ENCODE assay signal across 8 cellular contexts in genomic region chr19:50607874-50608785, GRCh38. TPM values are rescaled to one million over a fixed set of nuclear protein-coding genes. Genes with fewer than 3 reads are reported as not detected.
DNase-seq lines count a peak whose midpoint lies in the region; ATAC-seq and TF ChIP-seq lines count a peak whose summit lies in the region.

No MANE protein-coding gene starts in this region.

- CTCF ChIA-PET in activated CD4-positive, alpha-beta T cell treated with anti-CD3 and anti-CD28 coated beads, Interleukin-2, amount 10 ng/mL, durations not matched to agents 7 days and 5 days (lab: Charles Lee) = no interaction called here

- no peaks in the 10 kb centered on the region for H3K4me1 ChIP-seq in MM.1S (ENCODE audit: low read length)
- H3K4me1 ChIP-seq in lung (ENCODE audit: control insufficient read depth in 2 of 2, insufficient read depth in 2 of 2, low read length in 2 of 2) = no peaks in the 10 kb centered on the region

- H3K27ac ChIP-seq in MM.1S (ENCODE audit: low read length) = no peak overlapping the region
- H3K27ac ChIP-seq in lung (ENCODE audit: low read depth in 1 of 2, low read length in 1 of 2) = no peak overlapping the region

- no peaks in the 10 kb centered on the region for H3K36me3 Mint-ChIP-seq in activated CD4-positive, alpha-beta T cell treated with anti-CD3 and anti-CD28 coated beads, Interleukin-2, amount 10 ng/mL, durations not matched to agents 7 days and 5 days (ENCODE audit: low read depth)

- H3K9me3 ChIP-seq in MM.1S (replicated peaks; ENCODE audit: insufficient read depth, low read length) = no peaks in the 10 kb centered on the region
- peaks cover 0 to 12% of the 10 kb centered on the region in 2 donors for H3K9me3 ChIP-seq in lung (ENCODE audit: control insufficient read depth in 2 of 2, insufficient read depth in 1 of 2, low read length in 1 of 2)

- no peak overlapping the region for H3K4me2 ChIP-seq in MM.1S (ENCODE audit: low read depth, low read length)

- H3K4me3 ChIP-seq in MM.1S (ENCODE audit: low read length) (no peak overlapping the region), lung (no peak overlapping the region)

- H3K27me3 ChIP-seq in MM.1S (replicated peaks; ENCODE audit: insufficient read depth, low read length) (peaks cover 7% of the 10 kb centered on the region; the same call in 1 of the 2 replicates), lung (ENCODE audit: control insufficient read depth, insufficient read depth) (no peaks in the 10 kb centered on the region)

- WGBS in lung, 2 donors = 15 to 16% methylated on average over 56 of the region's 56 CpGs

- H3K36me3 ChIP-seq in MM.1S (replicated peaks; ENCODE audit: insufficient read depth, low read length) (no peaks in the 10 kb centered on the region), lung (ENCODE audit: control insufficient read depth in 2 of 2, insufficient read depth in 2 of 2, low read length in 2 of 2) (no peaks in the 10 kb centered on the region)

- TF ChIP-seq CTCF in MM.1S (IDR thresholded peaks at IDR 0.05; ENCODE audit: low read length) (peak; percentile 32), lung (IDR thresholded peaks at IDR 0.05; ENCODE audit: control extremely low read depth, extremely low read depth) (peak; percentile 7)

- DNase-seq in EL (peak; percentile 57), MM.1S (peak; percentile 13), dermis microvascular lymphatic vessel endothelial cell (ENCODE audit: low read depth in 2 of 2) (peak; percentile 73 to 92), lung (ENCODE audit: low spot score) (peak; percentile 82), DMS79 treated with DMSO at 0.1 percent for 48 hours (lab: John Stamatoyannopoulos, UW) (no peak)
- peak; percentile 81 for DNase-seq in activated CD4-positive, alpha-beta T cell treated with anti-CD3 and anti-CD28 coated beads, Interleukin-2, amount 10 ng/mL, durations not matched to agents 7 days and 5 days
- peak; percentile 64 for DNase-seq in stimulated activated CD8-positive, alpha-beta memory T cell treated with anti-CD3 and anti-CD28 coated beads, Interleukin-12 subunit alpha, Interleukin-12 subunit beta, amount 100 ng/mL, for 24 hours (ENCODE audit: extremely low read depth)

- peak overlapping the region; percentile 13 for H3K27ac Mint-ChIP-seq in activated CD4-positive, alpha-beta T cell treated with anti-CD3 and anti-CD28 coated beads, Interleukin-2, amount 10 ng/mL, durations not matched to agents 7 days and 5 days

- H3K79me2 ChIP-seq in MM.1S (ENCODE audit: low read length) = no peaks in the 10 kb centered on the region

- peaks cover 16% of the 10 kb centered on the region for H3K4me1 Mint-ChIP-seq in activated CD4-positive, alpha-beta T cell treated with anti-CD3 and anti-CD28 coated beads, Interleukin-2, amount 10 ng/mL, durations not matched to agents 7 days and 5 days

- peaks cover 15% of the 10 kb centered on the region for H3K9me3 Mint-ChIP-seq in activated CD4-positive, alpha-beta T cell treated with anti-CD3 and anti-CD28 coated beads, Interleukin-2, amount 10 ng/mL, durations not matched to agents 7 days and 5 days

- ATAC-seq in lung (ENCODE audit: insufficient read depth, low FRiP score) (peak; percentile 34), GM18505 (IDR thresholded peaks at IDR 0.05; ENCODE audit: unreplicated experiment) (no peak)

- H3K27me3 Mint-ChIP-seq in activated CD4-positive, alpha-beta T cell treated with anti-CD3 and anti-CD28 coated beads, Interleukin-2, amount 10 ng/mL, durations not matched to agents 7 days and 5 days = peaks cover 15% of the 10 kb centered on the region

- no peak overlapping the region for H3K9ac ChIP-seq in MM.1S (ENCODE audit: low read length)

- no peaks in the 10 kb centered on the region for H3K9me2 ChIP-seq in MM.1S (replicated peaks; ENCODE audit: insufficient read depth, low read length)

- POLR2A ChIA-PET in activated CD4-positive, alpha-beta T cell treated with anti-CD3 and anti-CD28 coated beads, Interleukin-2, amount 10 ng/mL, durations not matched to agents 7 days and 5 days (lab: Charles Lee) = interaction anchor here (0.6 to 0.7 kb wide), 3 partner anchors 97 to 240 kb away, joined by 3 to 10 read pairs (median 3); partner anchors contain the start of gene JOSD2

- H4K20me1 ChIP-seq in MM.1S (ENCODE audit: insufficient read depth, low read length) = no peaks in the 10 kb centered on the region

- H3K4me3 Mint-ChIP-seq in activated CD4-positive, alpha-beta T cell treated with anti-CD3 and anti-CD28 coated beads, Interleukin-2, amount 10 ng/mL, durations not matched to agents 7 days and 5 days = no peak overlapping the region

- no peak overlapping the region for H2AFZ ChIP-seq in MM.1S (ENCODE audit: low read length)

- no peaks in the 10 kb centered on the region for H3F3A ChIP-seq in MM.1S (ENCODE audit: insufficient read depth, low read length)

- no peak for TF ChIP-seq POLR2A in GM18505 (IDR thresholded peaks at IDR 0.05; ENCODE audit: borderline replicate concordance, extremely low read depth, insufficient read depth, insufficient read length)

RNA-seq across cellular contexts. Expression of gene SYT3, which starts 31.6 kb away (rescaled TPM):
- not detected for total RNA-seq in activated CD4-positive, alpha-beta T cell treated with anti-CD3 and anti-CD28 coated beads, Interleukin-2, amount 10 ng/mL, durations not matched to agents 7 days and 5 days
- total RNA-seq in dermis microvascular lymphatic vessel endothelial cell (under 0.01 TPM in 1 of 2 replicates, not detected in the other), lung (1 to 10 TPM in 1 of 2 donors, under 1 TPM in 1; 0.60 to 1.5 TPM)
- under 1 TPM; 0.23 to 0.81 TPM for polyA plus RNA-seq in lung

RNA-seq across cellular contexts. Expression of gene LRRC4B, which starts 39.9 kb away (rescaled TPM):
- total RNA-seq in activated CD4-positive, alpha-beta T cell treated with anti-CD3 and anti-CD28 coated beads, Interleukin-2, amount 10 ng/mL, durations not matched to agents 7 days and 5 days = not detected
- 0.13 TPM in 1 of 2 replicates, not detected in the other for total RNA-seq in dermis microvascular lymphatic vessel endothelial cell
- total RNA-seq in lung = 10 to 100 TPM in 1 of 2 donors, 1 to 10 TPM in 1; 2.5 to 10.8 TPM
- 1 to 10 TPM; 1.7 to 3.0 TPM for polyA plus RNA-seq in lung

RNA-seq across cellular contexts. Expression of gene C19orf81, which starts 41.1 kb away (rescaled TPM):
- not detected for total RNA-seq in activated CD4-positive, alpha-beta T cell treated with anti-CD3 and anti-CD28 coated beads, Interleukin-2, amount 10 ng/mL, durations not matched to agents 7 days and 5 days
- 0.89 TPM in 1 of 2 replicates, not detected in the other for total RNA-seq in dermis microvascular lymphatic vessel endothelial cell
- total RNA-seq in lung = 1 to 10 TPM in 1 of 2 donors, not detected in 1; 2.5 TPM
- polyA plus RNA-seq in lung = 1 to 10 TPM; 1.3 to 1.7 TPM
